In the genomic region with DNA sequence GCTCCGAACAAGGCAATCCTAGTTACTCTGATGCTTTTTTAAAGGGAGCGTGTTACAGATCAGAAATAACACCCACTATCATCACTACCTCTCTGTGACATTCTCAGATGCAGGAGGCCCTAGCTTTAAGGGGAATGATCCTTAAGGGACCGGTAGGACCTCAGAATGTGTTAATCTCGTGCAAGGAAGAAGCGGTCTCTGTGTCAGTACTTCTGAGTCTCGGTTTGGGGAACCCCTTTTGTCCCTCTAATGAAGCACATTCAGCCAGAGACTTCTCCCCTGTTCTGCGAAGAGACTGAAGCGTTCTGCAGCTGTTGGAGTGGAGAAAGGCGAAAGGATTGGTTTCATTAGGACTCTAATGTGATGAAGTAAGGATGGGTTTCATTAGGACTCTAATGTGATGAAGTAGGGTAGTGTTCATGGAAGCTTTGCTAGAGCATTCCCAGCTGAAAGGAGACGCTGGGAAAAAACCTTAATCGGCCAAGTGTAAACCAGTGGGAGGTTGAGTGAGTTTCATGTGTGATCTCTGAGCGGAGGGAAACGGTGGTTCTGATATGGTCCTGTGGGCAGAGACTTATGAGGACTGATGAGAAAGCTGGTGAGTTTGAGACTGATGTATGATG, we compare ENCODE assay signal across 9 cellular contexts. TPM values are rescaled to one million over a fixed set of nuclear protein-coding genes. Genes with fewer than 3 reads are reported as not detected.
A peak's percentile ranks its signal among the peaks of the same experiment; 100 is the strongest.
DNase-seq lines count a peak whose midpoint lies in the region; ATAC-seq and TF ChIP-seq lines count a peak whose summit lies in the region.
"Had no signal": no experiment of that assay in that cellular context is flagged by ENCODE, and none has a peak within 500 bp of the region (broad histone marks: within the 10 kb centered on the region; RNA-seq: fewer than 3 reads in every experiment).

No MANE protein-coding gene starts in this region.

- 11 to 12% methylated on average over 13 of the region's 13 CpGs for WGBS in body of pancreas, 2 donors

- H3K9me3 ChIP-seq in body of pancreas (no peaks in the 10 kb centered on the region), neutrophil (no peaks in the 10 kb centered on the region)

- peak overlapping the region in 1 of 2 donors; percentile 80 for H3K4me3 ChIP-seq in body of pancreas
- H3K4me3 ChIP-seq in neutrophil (ENCODE audit: low read depth in 1 of 2, low read length in 1 of 2): peak overlapping the region; percentile 88
- no peak overlapping the region for H3K4me3 ChIP-seq in foreskin fibroblast (ENCODE audit: low read depth in 1 of 2, low read length in 2 of 2)

- TF ChIP-seq POLR2A in body of pancreas (IDR thresholded peaks at IDR 0.05): no peak

- no peak for TF ChIP-seq CTCF in body of pancreas (IDR thresholded peaks at IDR 0.05)
- no peak for TF ChIP-seq CTCF in neutrophil (IDR thresholded peaks at IDR 0.05)
- no peak for TF ChIP-seq CTCF in foreskin fibroblast (IDR thresholded peaks at IDR 0.05; ENCODE audit: low read depth, low read length)

- no peak for ATAC-seq in activated T-cell treated with anti-CD3 and anti-CD28 coated beads, Interleukin-2, amount 50 U/mL, for 4 hours
- peak; percentile 34 for ATAC-seq in HG03045 (IDR thresholded peaks at IDR 0.05; ENCODE audit: unreplicated experiment)
- ATAC-seq in body of pancreas: no peak
- no peak for ATAC-seq in HG03521 (IDR thresholded peaks at IDR 0.05; ENCODE audit: unreplicated experiment)

- peaks cover 22% of the 10 kb centered on the region for H3K4me1 Mint-ChIP-seq in activated T-cell treated with anti-CD3 and anti-CD28 coated beads, Interleukin-2, amount 50 U/mL, for 4 hours (ENCODE audit: low read depth)

- H3K36me3 ChIP-seq in body of pancreas (replicated peaks in 1 of 2; ENCODE audit: insufficient read depth in 1 of 2, low read depth in 2 of 2) (no peaks in the 10 kb centered on the region), neutrophil (no peaks in the 10 kb centered on the region)

- H3K27ac ChIP-seq in body of pancreas (peak overlapping the region in 3 of 4 donors; percentile 18 to 81 (median 81)), neutrophil (peak overlapping the region; percentile 91)
- H3K27ac ChIP-seq: C4-2B had no signal

- DNase-seq in activated T-cell treated with anti-CD3 and anti-CD28 coated beads, Interleukin-2, amount 50 U/mL, for 4 hours: no peak
- DNase-seq in activated T-cell treated with anti-CD3 and anti-CD28 coated beads for 4 hours (no peak), body of pancreas (no peak), iPS-NIHi11 (ENCODE audit: low spot score) (no peak), foreskin fibroblast (no peak)

- no peaks in the 10 kb centered on the region for H3K9me3 Mint-ChIP-seq in activated T-cell treated with anti-CD3 and anti-CD28 coated beads, Interleukin-2, amount 50 U/mL, for 4 hours

- peaks cover 68% of the 10 kb centered on the region for H3K27me3 Mint-ChIP-seq in activated T-cell treated with anti-CD3 and anti-CD28 coated beads, Interleukin-2, amount 50 U/mL, for 4 hours (ENCODE audit: low read depth)

- no peaks in the 10 kb centered on the region for H3K36me3 Mint-ChIP-seq in activated T-cell treated with anti-CD3 and anti-CD28 coated beads, Interleukin-2, amount 50 U/mL, for 4 hours (ENCODE audit: insufficient read depth)

- intact Hi-C loops in body of pancreas (cut with DNase I): no loop called here

- H3K27me3 ChIP-seq in body of pancreas (no peaks in the 10 kb centered on the region), neutrophil (no peaks in the 10 kb centered on the region)

- peak overlapping the region; percentile 82 for H3K4me3 Mint-ChIP-seq in activated T-cell treated with anti-CD3 and anti-CD28 coated beads, Interleukin-2, amount 50 U/mL, for 4 hours

- H3K4me1 ChIP-seq in body of pancreas (peaks cover 24% of the 10 kb centered on the region), neutrophil (ENCODE audit: control insufficient read depth in 1 of 2, insufficient read depth in 1 of 2, low read depth in 1 of 2, low read length in 1 of 2) (peaks cover 22 to 26% of the 10 kb centered on the region in 2 experiments)

RNA-seq across cellular contexts. Expression of a gene that starts 1.6 kb away (rescaled TPM):
- 1 to 10 TPM in 1 of 3 donors, under 1 TPM in 2; 0.48 to 1.6 (median 0.57) TPM for total RNA-seq in activated T-cell treated with anti-CD3 and anti-CD28 coated beads, Interleukin-2, amount 50 U/mL, for 4 hours
- 1 to 10 TPM; 3.6 to 7.8 TPM for total RNA-seq in body of pancreas

Comparison
In these comparisons a context has a peak if more than half of its experiments do, and no peak if none do; other contexts are left out.
1. H3K4me3 ChIP-seq: peak in neutrophil (2 of 2); none in foreskin fibroblast (0 of 2).